In the genomic region with DNA sequence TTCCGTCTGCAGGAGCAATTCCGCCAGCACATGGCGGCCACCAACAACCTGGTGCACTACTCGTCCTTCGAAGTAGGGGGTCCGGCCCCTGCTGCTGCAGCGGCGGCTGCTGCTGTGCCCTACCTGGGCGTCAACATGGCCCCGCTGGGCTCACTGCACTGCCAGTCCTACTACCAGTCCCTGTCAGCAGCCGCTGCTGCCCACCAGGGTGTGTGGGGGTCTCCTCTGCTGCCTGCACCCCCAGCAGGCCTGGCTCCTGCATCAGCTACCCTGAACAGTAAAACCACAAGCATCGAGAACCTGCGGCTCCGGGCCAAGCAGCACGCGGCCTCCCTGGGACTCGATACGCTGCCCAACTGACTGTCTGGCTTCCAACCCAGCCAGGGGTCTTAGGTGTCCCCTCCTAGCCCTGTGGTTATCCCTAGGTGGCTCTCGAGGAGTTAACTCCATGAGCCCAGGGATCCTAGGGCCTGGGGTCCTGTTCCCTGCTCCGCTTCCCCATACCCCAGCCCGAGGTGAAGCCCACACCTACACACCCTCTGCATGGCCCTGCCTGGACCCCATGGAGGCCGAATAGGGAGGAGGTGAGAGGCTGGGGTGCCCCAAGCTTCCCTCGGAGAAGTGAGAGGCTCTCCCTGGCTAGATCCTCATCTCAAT, we compare ENCODE assay signal across 19 cellular contexts. TPM values are rescaled to one million over a fixed set of nuclear protein-coding genes. Genes with fewer than 3 reads are reported as not detected.
DNase-seq lines count a peak whose midpoint lies in the region; ATAC-seq and TF ChIP-seq lines count a peak whose summit lies in the region.
"Had no signal": no experiment of that assay in that cellular context is flagged by ENCODE, and none has a peak within 500 bp of the region (broad histone marks: within the 10 kb centered on the region; RNA-seq: fewer than 3 reads in every experiment).

No MANE protein-coding gene starts in this region.

- no peak overlapping the region for H2AK5ac ChIP-seq in mesendoderm (ENCODE audit: low read length)

- H3K27me3 Mint-ChIP-seq in chondrocyte (ENCODE audit: low read depth): peaks cover 9% of the 10 kb centered on the region

- H3K79me1 ChIP-seq in mesendoderm (ENCODE audit: low read length): no peaks in the 10 kb centered on the region

- ATAC-seq in Right ventricle myocardium inferior (no peak), heart right ventricle (no peak), psoas muscle (no peak), HG02885 (IDR thresholded peaks at IDR 0.05; ENCODE audit: poor library complexity, unreplicated experiment) (no peak)
- ATAC-seq: CD8-positive, alpha-beta T cell had no signal

- no peaks in the 10 kb centered on the region for H3K4me1 ChIP-seq in heart right ventricle
- H3K4me1 ChIP-seq in mesendoderm (ENCODE audit: control insufficient read depth, low read depth, low read length): peaks cover 9% of the 10 kb centered on the region
- H3K4me1 ChIP-seq in psoas muscle: no peaks in the 10 kb centered on the region

- peak overlapping the region; percentile 45 for H3K23ac ChIP-seq in mesendoderm (ENCODE audit: low read length)

- H3K4me3 ChIP-seq in heart right ventricle (no peak overlapping the region), mesendoderm (ENCODE audit: low read length) (no peak overlapping the region), psoas muscle (no peak overlapping the region)
- H3K4me3 ChIP-seq: GM23248, HAP-1 had no signal

- H3K9me3 ChIP-seq in heart right ventricle: no peaks in the 10 kb centered on the region
- H3K9me3 ChIP-seq in psoas muscle: no peaks in the 10 kb centered on the region
- H3K9me3 ChIP-seq: Caco-2, HAP-1 had no signal

- no peak overlapping the region for H2BK15ac ChIP-seq in mesendoderm (replicated peaks; ENCODE audit: low read depth)

- H3K27ac Mint-ChIP-seq in chondrocyte (ENCODE audit: unreplicated experiment): peak overlapping the region; percentile 41
- H3K27ac Mint-ChIP-seq: CD8-positive, alpha-beta T cell; HFFc6 had no signal

- H3K56ac ChIP-seq in mesendoderm (ENCODE audit: low read length): peak overlapping the region; percentile 25

- no peak overlapping the region for H3K4ac ChIP-seq in mesendoderm (ENCODE audit: low read depth, low read length)

- no peak overlapping the region for H4K8ac ChIP-seq in mesendoderm (ENCODE audit: low read depth, low read length)

- H3K9ac ChIP-seq in mesendoderm (ENCODE audit: low read length): no peak overlapping the region
- H3K9ac ChIP-seq: GM23248 had no signal

- intact Hi-C loops in Right ventricle myocardium inferior (cut with DNase I): no loop called here
- intact Hi-C loops in heart right ventricle (cut with DNase I): no loop called here
- intact Hi-C loops in psoas muscle (cut with DNase I): no loop called here

- H4K5ac ChIP-seq in mesendoderm (ENCODE audit: low read length): no peak overlapping the region

- H3K4me3 Mint-ChIP-seq in chondrocyte (ENCODE audit: unreplicated experiment): no peak overlapping the region
- H3K4me3 Mint-ChIP-seq: CD8-positive, alpha-beta T cell; HFFc6 had no signal

- peak; percentile 40 for DNase-seq in Right ventricle myocardium inferior (ENCODE audit: missing footprints)
- DNase-seq in heart right ventricle: no peak
- DNase-seq in chondrocyte (ENCODE audit: low spot score): peak; percentile 91
- no peak for DNase-seq in mesendoderm
- DNase-seq in psoas muscle: peak; percentile 8 to 45
- DNase-seq in NCI-H82 treated with DMSO at 0.1 percent for 48 hours (lab: John Stamatoyannopoulos, UW; ENCODE audit: unreplicated experiment): no peak
- no peak for DNase-seq in DMS53 (lab: John Stamatoyannopoulos, UW)
- DNase-seq: Caco-2; CD8-positive, alpha-beta T cell; GF-D8; GM23248; HFFc6; IMR-90 had no signal

- H3K9me3 Mint-ChIP-seq in chondrocyte (ENCODE audit: low read depth): no peaks in the 10 kb centered on the region
- H3K9me3 Mint-ChIP-seq: CD14-positive monocyte; CD8-positive, alpha-beta T cell; HFFc6 had no signal

- H3K36me3 Mint-ChIP-seq in chondrocyte (ENCODE audit: low read depth): no peaks in the 10 kb centered on the region
- H3K36me3 Mint-ChIP-seq: CD14-positive monocyte; CD8-positive, alpha-beta T cell had no signal

- peaks cover 10% of the 10 kb centered on the region for H3K4me1 Mint-ChIP-seq in chondrocyte (ENCODE audit: low read depth)
- H3K4me1 Mint-ChIP-seq: CD14-positive monocyte had no signal

- no peaks in the 10 kb centered on the region for H3K36me3 ChIP-seq in heart right ventricle
- no peaks in the 10 kb centered on the region for H3K36me3 ChIP-seq in mesendoderm (ENCODE audit: control insufficient read depth, insufficient read depth, low read length)
- H3K36me3 ChIP-seq in psoas muscle (ENCODE audit: insufficient read depth in 1 of 2, low read depth in 1 of 2): no peaks in the 10 kb centered on the region
- H3K36me3 ChIP-seq: HAP-1 had no signal

- 76 to 81% methylated on average over 23 of the region's 23 CpGs for WGBS in heart right ventricle, 2 donors
- WGBS in mesendoderm (ENCODE audit: extremely low coverage, insufficient coverage, low lambda C conversion rate): no CpG with 5 or more reads among the region's 23 CpGs
- WGBS in psoas muscle, 3 donors: 76 to 78% (median 76%) methylated on average over 23 of the region's 23 CpGs

- no peak overlapping the region for H2BK120ac ChIP-seq in mesendoderm (ENCODE audit: low read depth, low read length)

- H3K18ac ChIP-seq in mesendoderm (ENCODE audit: low read length): no peak overlapping the region

- H3K27me3 ChIP-seq in heart right ventricle (peaks cover 0 to 70% (median 40%) of the 10 kb centered on the region in 7 donors), mesendoderm (ENCODE audit: insufficient read depth, low read length, poor library complexity) (no peaks in the 10 kb centered on the region), psoas muscle (ENCODE audit: insufficient read depth in 3 of 3, low read length in 2 of 3) (peaks cover 0 to 4% (median 0%) of the 10 kb centered on the region in 3 donors)

- no peak overlapping the region for H2BK5ac ChIP-seq in mesendoderm (ENCODE audit: low read length)

- H3K27ac ChIP-seq in heart right ventricle: no peak overlapping the region
- H3K27ac ChIP-seq in mesendoderm (ENCODE audit: low read depth, low read length): no peak overlapping the region
- no peak overlapping the region for H3K27ac ChIP-seq in psoas muscle
- H3K27ac ChIP-seq: 22Rv1, GM23248 had no signal

- H3K4me2 ChIP-seq in mesendoderm (ENCODE audit: low read length): no peak overlapping the region

- TF ChIP-seq CTCF in heart right ventricle (IDR thresholded peaks at IDR 0.05) (no peak), chondrocyte (IDR thresholded peaks at IDR 0.05) (no peak), psoas muscle (IDR thresholded peaks at IDR 0.05) (no peak)

- no peaks in the 10 kb centered on the region for H3K79me2 ChIP-seq in mesendoderm (ENCODE audit: control insufficient read depth, insufficient read depth, low read length)

RNA-seq across cellular contexts. Expression of a gene that starts 22.6 kb away (rescaled TPM):
- total RNA-seq in Right ventricle myocardium inferior (not detected), heart right ventricle (not detected), chondrocyte (not detected in 3 replicates), psoas muscle (not detected)
- polyA plus RNA-seq in heart right ventricle (not detected), psoas muscle (not detected)
- 0.03 TPM for polyA plus RNA-seq in mesendoderm (2013, experiment 1 of 2)
- 0.03 TPM for polyA plus RNA-seq in mesendoderm (2013, experiment 2 of 2)
- total RNA-seq: CD8-positive, alpha-beta T cell; GM23248; HFFc6; IMR-90 had no signal
- polyA plus RNA-seq: BJ, CD14-positive monocyte, GM23248, IMR-90 had no signal

RNA-seq across cellular contexts. Expression of a gene that starts 39.2 kb away (rescaled TPM):
- not detected for total RNA-seq in Right ventricle myocardium inferior
- total RNA-seq in heart right ventricle: not detected
- polyA plus RNA-seq in heart right ventricle: not detected
- not detected in 3 replicates for total RNA-seq in chondrocyte
- polyA plus RNA-seq in mesendoderm (2013, experiment 1 of 2): not detected
- not detected for polyA plus RNA-seq in mesendoderm (2013, experiment 2 of 2)
- not detected for total RNA-seq in psoas muscle
- not detected for polyA plus RNA-seq in psoas muscle
- total RNA-seq: A673; Caco-2; CD8-positive, alpha-beta T cell; GM23248; HFFc6; IMR-90 had no signal
- polyA plus RNA-seq: BJ, CD14-positive monocyte, GM23248, IMR-90 had no signal

Comparison
In these comparisons a context has a peak if more than half of its experiments do, and no peak if none do; other contexts are left out.
1. DNase-seq: peak in Right ventricle myocardium inferior (single experiment), chondrocyte (single experiment) and psoas muscle (2 of 2); none in heart right ventricle (0 of 2), mesendoderm (single experiment), NCI-H82 treated with DMSO at 0.1 percent for 48 hours (single experiment) and DMS53 (single experiment).